Comparison of ENCODE assay signal across 16 cellular contexts in genomic region chr10:31288001-31288400, GRCh38. TPM values are rescaled to one million over a fixed set of nuclear protein-coding genes. Genes with fewer than 3 reads are reported as not detected.
A peak's percentile ranks its signal among the peaks of the same experiment; 100 is the strongest.
DNase-seq lines count a peak whose midpoint lies in the region; TF ChIP-seq lines count a peak whose summit lies in the region.
"Had no signal": no experiment of that assay in that cellular context is flagged by ENCODE, and none has a peak within 500 bp of the region (broad histone marks: within the 10 kb centered on the region; RNA-seq: fewer than 3 reads in every experiment).

No MANE protein-coding gene starts in this region.

- DNase-seq in AG20443 (ENCODE audit: low spot score), result peak; percentile 22
- DNase-seq in astrocyte of the hippocampus (ENCODE audit: low read depth, low spot score), result peak; percentile 56
- peak; percentile 12 for DNase-seq in kidney tubule cell (ENCODE audit: low spot score)
- DNase-seq in activated T-cell treated with anti-CD3 and anti-CD28 coated beads for 4 hours, result no peak
- no peak for DNase-seq in chondrocyte (ENCODE audit: low spot score)
- DNase-seq in type B pancreatic cell (ENCODE audit: extremely low spot score, unreplicated experiment), result no peak
- no peak for DNase-seq in NCI-H226
- DNase-seq: ACHN; CD8-positive, alpha-beta T cell; COR-L47; DMS153; DMS79 treated with DMSO at 0.1 percent for 48 hours; GDM1; H7 had no signal

- H3K4me1 Mint-ChIP-seq in chondrocyte (ENCODE audit: low read depth), result no peaks in the 10 kb centered on the region
- H3K4me1 Mint-ChIP-seq in type B pancreatic cell (ENCODE audit: unreplicated experiment), result no peaks in the 10 kb centered on the region
- H3K4me1 Mint-ChIP-seq: CD14-positive monocyte had no signal

- H3K27me3 Mint-ChIP-seq in chondrocyte (ENCODE audit: low read depth) (no peaks in the 10 kb centered on the region), type B pancreatic cell (no peaks in the 10 kb centered on the region)

- H3K36me3 Mint-ChIP-seq in chondrocyte (ENCODE audit: low read depth) (no peaks in the 10 kb centered on the region), type B pancreatic cell (no peaks in the 10 kb centered on the region)
- H3K36me3 Mint-ChIP-seq: CD14-positive monocyte; CD8-positive, alpha-beta T cell had no signal

- TF ChIP-seq CTCF in chondrocyte (IDR thresholded peaks at IDR 0.05) (no peak), type B pancreatic cell (conservative IDR thresholded peaks at IDR 0.05) (no peak)

- H3K4me3 Mint-ChIP-seq in chondrocyte (ENCODE audit: unreplicated experiment) (no peak overlapping the region), type B pancreatic cell (no peak overlapping the region)
- H3K4me3 Mint-ChIP-seq: CD14-positive monocyte; CD8-positive, alpha-beta T cell; GM23338 had no signal

- H3K9me3 Mint-ChIP-seq in chondrocyte (ENCODE audit: low read depth), result no peaks in the 10 kb centered on the region
- H3K9me3 Mint-ChIP-seq in type B pancreatic cell, result no peaks in the 10 kb centered on the region
- H3K9me3 Mint-ChIP-seq: CD8-positive, alpha-beta T cell; GM23338 had no signal

- H3K27ac Mint-ChIP-seq in chondrocyte (ENCODE audit: unreplicated experiment) (no peak overlapping the region), type B pancreatic cell (no peak overlapping the region)
- H3K27ac Mint-ChIP-seq: CD14-positive monocyte; CD8-positive, alpha-beta T cell; GM23338 had no signal

RNA-seq across cellular contexts. Expression of gene ZEB1, which starts 31.0 kb away (rescaled TPM):
- total RNA-seq in chondrocyte (63.1 to 99.0 TPM (median 63.3 TPM) in 3 replicates), type B pancreatic cell (ENCODE audit: low replicate concordance) (1.1 and 29.9 TPM in 2 replicates)

Comparison
In these comparisons a context has a peak if more than half of its experiments do, and no peak if none do; other contexts are left out.
1. DNase-seq: peak in AG20443 (single experiment), astrocyte of the hippocampus (single experiment) and kidney tubule cell (single experiment); none in activated T-cell treated with anti-CD3 and anti-CD28 coated beads for 4 hours (single experiment), chondrocyte (single experiment), type B pancreatic cell (single experiment) and NCI-H226 (single experiment).